1 cellular context compared by ENCODE assay signal in the genomic region with DNA sequence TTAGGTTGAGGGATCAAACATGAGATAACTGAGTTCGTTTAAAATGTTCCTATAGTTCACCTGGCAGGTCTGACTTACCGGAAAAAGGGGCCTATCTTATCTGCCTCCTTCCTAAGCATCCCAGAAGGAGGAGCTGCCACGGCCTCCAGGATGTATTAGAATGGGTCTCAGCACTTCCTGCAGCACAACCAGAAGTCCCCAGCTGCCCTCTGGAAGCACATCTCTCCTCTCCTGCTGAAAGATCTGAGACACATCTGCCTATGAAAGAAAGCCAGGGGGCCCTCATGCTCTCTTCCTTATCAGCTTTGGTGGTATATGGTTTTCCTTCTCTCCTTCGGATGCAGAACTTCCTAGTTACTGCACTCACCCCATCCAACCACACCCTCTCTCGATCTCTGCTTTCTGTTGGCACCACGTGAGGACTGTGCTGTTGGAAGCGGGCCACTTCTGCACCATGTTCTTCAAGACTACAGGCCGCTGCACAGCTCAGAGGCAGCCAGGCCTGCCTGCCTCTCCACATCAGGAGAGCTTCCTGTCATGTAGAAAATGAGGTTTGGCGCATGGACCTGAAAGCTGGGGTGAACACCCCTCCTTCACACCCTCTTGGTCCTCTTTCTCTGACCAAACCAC.
A peak's percentile ranks its signal among the peaks of the same experiment; 100 is the strongest.
TF ChIP-seq lines count a peak whose summit lies in the region.

No MANE protein-coding gene starts in this region.

TF ChIP-seq in IMR-90, 13 proteins besides CTCF, POLR2A, EP300 and RAD21:
- no peak for TF ChIP-seq FOS (IDR thresholded peaks at IDR 0.05; ENCODE audit: low read depth, low read length)
- no peak for TF ChIP-seq BHLHE40 (IDR thresholded peaks at IDR 0.05; ENCODE audit: low read depth, low read length)
- no peak for TF ChIP-seq RFX5 (IDR thresholded peaks at IDR 0.05; ENCODE audit: low read depth, low read length)
- peak; percentile 40; the same call in 1 of the 2 replicates for TF ChIP-seq USF2 (IDR thresholded peaks at IDR 0.05; ENCODE audit: low read depth, low read length)
- peak; percentile 47; the same call in 1 of the 2 replicates for TF ChIP-seq MXI1 (IDR thresholded peaks at IDR 0.05; ENCODE audit: borderline replicate concordance, low read depth, low read length)
- TF ChIP-seq CHD1 (IDR thresholded peaks at IDR 0.05; ENCODE audit: low read depth, low read length) = no peak
